ENCODE assay signal across 7 cellular contexts in genomic region chr7:101814996-101815825, GRCh38. TPM values are rescaled to one million over a fixed set of nuclear protein-coding genes. Genes with fewer than 3 reads are reported as not detected.
DNase-seq lines count a peak whose midpoint lies in the region; ATAC-seq and TF ChIP-seq lines count a peak whose summit lies in the region.

No MANE protein-coding gene starts in this region.

- no peak for TF ChIP-seq POLR2A in esophagus squamous epithelium (IDR thresholded peaks at IDR 0.05)

- H3K4me3 ChIP-seq in esophagus squamous epithelium (peak overlapping the region; percentile 47 to 88 (median 85)), subcutaneous abdominal adipose tissue (ENCODE audit: low read depth in 1 of 5, low read length in 5 of 5) (peak overlapping the region; percentile 63 to 83 (median 77))

- no peaks in the 10 kb centered on the region for H3K36me3 Mint-ChIP-seq in nephron progenitor cell (ENCODE audit: low read depth)

- DNase-seq in GM13976 (ENCODE audit: low spot score) (peak; percentile 81), NCI-H2171 (lab: John Stamatoyannopoulos, UW) (peak; percentile 65), activated T-cell treated with anti-CD3 and anti-CD28 coated beads for 24 hours (ENCODE audit: low read depth) (peak; percentile 49), esophagus squamous epithelium (lab: John Stamatoyannopoulos, UW) (no peak), nephron progenitor cell (peak; percentile 72)

- peaks cover 4% of the 10 kb centered on the region for H3K27me3 Mint-ChIP-seq in nephron progenitor cell (ENCODE audit: low read depth, poor library complexity)

- WGBS in esophagus squamous epithelium, 2 donors: 0% methylated on average over 1 to 16 of the region's 89 CpGs

- in situ Hi-C loops in GM13976 (cut with MboI; ENCODE audit: low sequenced_read_pairs, unreplicated experiment): loop anchor here (10.0 kb wide), 1 partner anchor 420 kb away; no protein-coding TSS in a partner anchor

- H3K4me1 Mint-ChIP-seq in nephron progenitor cell: peaks cover 53% of the 10 kb centered on the region

- peak overlapping the region in 4 of 5 donors; percentile 52 to 72 (median 62) for H3K9ac ChIP-seq in subcutaneous abdominal adipose tissue (ENCODE audit: low read length in 5 of 5)

- H3K27me3 ChIP-seq in esophagus squamous epithelium (peaks cover 0 to 7% (median 0%) of the 10 kb centered on the region in 4 donors), subcutaneous abdominal adipose tissue (ENCODE audit: control insufficient read depth in 5 of 5, insufficient read depth in 4 of 5, low read length in 5 of 5) (peaks cover 0 to 4% (median 0%) of the 10 kb centered on the region in 5 donors)

- peaks cover 7 to 53% (median 8%) of the 10 kb centered on the region in 3 donors for H3K4me1 ChIP-seq in esophagus squamous epithelium
- peaks cover 0 to 39% (median 32%) of the 10 kb centered on the region in 5 donors for H3K4me1 ChIP-seq in subcutaneous abdominal adipose tissue (ENCODE audit: control insufficient read depth in 5 of 5, insufficient read depth in 5 of 5, low read length in 5 of 5)

- H3K27ac Mint-ChIP-seq in nephron progenitor cell: no peak overlapping the region

- H3K9me3 ChIP-seq in esophagus squamous epithelium: no peaks in the 10 kb centered on the region
- H3K9me3 ChIP-seq in subcutaneous abdominal adipose tissue (ENCODE audit: control insufficient read depth in 5 of 5, low read length in 5 of 5): no peaks in the 10 kb centered on the region

- H3K9me3 Mint-ChIP-seq in nephron progenitor cell: no peaks in the 10 kb centered on the region

- intact Hi-C loops in esophagus squamous epithelium (cut with DNase I): loop anchor here (5.0 to 10.0 kb wide), 3 partner anchors 73 to 210 kb away; no protein-coding TSS in a partner anchor

- ATAC-seq in HG02610 (IDR thresholded peaks at IDR 0.05; ENCODE audit: unreplicated experiment): peak; percentile 29

- H3K4me3 Mint-ChIP-seq in nephron progenitor cell: peak overlapping the region; percentile 84

- TF ChIP-seq CTCF in GM13976 (IDR thresholded peaks at IDR 0.05; ENCODE audit: borderline replicate concordance, control extremely low read depth, extremely low read depth, insufficient read depth, missing control alignments) (peak; percentile 62), esophagus squamous epithelium (IDR thresholded peaks at IDR 0.05) (peak in 3 of 6 experiments; percentile 34 to 51 (median 35)), nephron progenitor cell (IDR thresholded peaks at IDR 0.05) (peak; percentile 30)

- H3K36me3 ChIP-seq in esophagus squamous epithelium: no peaks in the 10 kb centered on the region
- no peaks in the 10 kb centered on the region for H3K36me3 ChIP-seq in subcutaneous abdominal adipose tissue (ENCODE audit: control insufficient read depth in 5 of 5, insufficient read depth in 5 of 5, low read length in 5 of 5)

- peak overlapping the region; percentile 83 to 92 (median 86) for H3K27ac ChIP-seq in esophagus squamous epithelium
- H3K27ac ChIP-seq in subcutaneous abdominal adipose tissue (ENCODE audit: low read depth, low read length): no peak overlapping the region

RNA-seq across cellular contexts. Expression of gene CUX1, which starts 2.2 kb away (rescaled TPM):
- 10 to 100 TPM; 40.0 to 55.9 (median 47.3) TPM for total RNA-seq in esophagus squamous epithelium
